In genomic region chr16:79902351-79902750, GRCh38 we compare ENCODE assay signal across 24 cellular contexts.
DNase-seq lines count a peak whose midpoint lies in the region; FAIRE-seq and TF ChIP-seq lines count a peak whose summit lies in the region.
"Had no signal": no experiment of that assay in that cellular context is flagged by ENCODE, and none has a peak within 500 bp of the region (broad histone marks: within the 10 kb centered on the region; RNA-seq: fewer than 3 reads in every experiment).

No MANE protein-coding gene starts in this region.

- FAIRE-seq in astrocyte (lab: Jason Lieb, UNC) = no peak
- FAIRE-seq: A549, GM19239, H1 had no signal

- H3K4me3 ChIP-seq in astrocyte (ENCODE audit: insufficient read depth, low read depth, low read length) = no peak overlapping the region
- H3K4me3 ChIP-seq: A549, BLaER1 had no signal

- H3K9me3 Mint-ChIP-seq in astrocyte (ENCODE audit: unreplicated experiment) = no peaks in the 10 kb centered on the region
- no peaks in the 10 kb centered on the region for H3K9me3 Mint-ChIP-seq in activated CD4-positive, alpha-beta T cell treated with anti-CD3 and anti-CD28 coated beads, Interleukin-2, amount 10 ng/mL, durations not matched to agents 7 days and 5 days

- H3K4me3 Mint-ChIP-seq in astrocyte (ENCODE audit: unreplicated experiment) = no peak overlapping the region
- no peak overlapping the region for H3K4me3 Mint-ChIP-seq in activated CD4-positive, alpha-beta T cell treated with anti-CD3 and anti-CD28 coated beads, Interleukin-2, amount 10 ng/mL, durations not matched to agents 7 days and 5 days
- H3K4me3 Mint-ChIP-seq: CD4-positive, alpha-beta memory T cell had no signal

- no peak overlapping the region for H2AFZ ChIP-seq in astrocyte (ENCODE audit: low read depth, low read length)

- H3K36me3 ChIP-seq in astrocyte (ENCODE audit: insufficient read depth, low read length) = no peaks in the 10 kb centered on the region
- H3K36me3 ChIP-seq: BLaER1 had no signal

- no peak overlapping the region for H3K27ac ChIP-seq in astrocyte (ENCODE audit: low read depth, low read length)
- H3K27ac ChIP-seq: A549, BLaER1, HL-60 had no signal

- DNase-seq in HT1080 (ENCODE audit: low read depth) = peak; percentile 28
- DNase-seq in astrocyte (ENCODE audit: low read depth) = peak; percentile 25
- DNase-seq in glomerular visceral epithelial cell (ENCODE audit: extremely low spot score) = peak; percentile 24
- no peak for DNase-seq in activated CD4-positive, alpha-beta T cell treated with anti-CD3 and anti-CD28 coated beads, Interleukin-2, amount 10 ng/mL, durations not matched to agents 7 days and 5 days
- no peak for DNase-seq in NCI-H187 treated with DMSO at 0.1 percent for 48 hours (lab: John Stamatoyannopoulos, UW)
- DNase-seq in NCI-H187 (lab: John Stamatoyannopoulos, UW) = no peak
- DNase-seq in iPS-NIHi11 (ENCODE audit: low spot score) = no peak
- DNase-seq: Calu3; CD4-positive, alpha-beta memory T cell; DMS153; GF-D8; KBM-7; NCI-H1105; NCI-H146; NCI-H2081; NCI-H2171; NCI-H524 treated with DMSO at 0.1 percent for 48 hours; NCI-H82; OCI-M1 had no signal

- CTCF ChIA-PET in activated CD4-positive, alpha-beta T cell treated with anti-CD3 and anti-CD28 coated beads, Interleukin-2, amount 10 ng/mL, durations not matched to agents 7 days and 5 days (lab: Charles Lee) = no interaction called here

- no peaks in the 10 kb centered on the region for H3K79me2 ChIP-seq in astrocyte (ENCODE audit: insufficient read depth, low read length)

- H4K20me1 ChIP-seq in astrocyte (ENCODE audit: insufficient read depth, low read length) = no peaks in the 10 kb centered on the region
- H4K20me1 ChIP-seq: BLaER1 had no signal

- POLR2A ChIA-PET in activated CD4-positive, alpha-beta T cell treated with anti-CD3 and anti-CD28 coated beads, Interleukin-2, amount 10 ng/mL, durations not matched to agents 7 days and 5 days (lab: Charles Lee) = no interaction called here

- H3K4me1 Mint-ChIP-seq in astrocyte (ENCODE audit: low read depth, unreplicated experiment) = peaks cover 29% of the 10 kb centered on the region
- no peaks in the 10 kb centered on the region for H3K4me1 Mint-ChIP-seq in activated CD4-positive, alpha-beta T cell treated with anti-CD3 and anti-CD28 coated beads, Interleukin-2, amount 10 ng/mL, durations not matched to agents 7 days and 5 days
- H3K4me1 Mint-ChIP-seq: CD4-positive, alpha-beta memory T cell had no signal

- H3K4me1 ChIP-seq in astrocyte (ENCODE audit: insufficient read depth, low read length) = peaks cover 10% of the 10 kb centered on the region
- H3K4me1 ChIP-seq: BLaER1 had no signal

- H3K9ac ChIP-seq in astrocyte (ENCODE audit: low read length) = no peak overlapping the region
- H3K9ac ChIP-seq: BLaER1 had no signal

- no peaks in the 10 kb centered on the region for H3K27me3 Mint-ChIP-seq in astrocyte (ENCODE audit: low read depth, unreplicated experiment)
- H3K27me3 Mint-ChIP-seq in activated CD4-positive, alpha-beta T cell treated with anti-CD3 and anti-CD28 coated beads, Interleukin-2, amount 10 ng/mL, durations not matched to agents 7 days and 5 days = no peaks in the 10 kb centered on the region

- no peaks in the 10 kb centered on the region for H3K36me3 Mint-ChIP-seq in astrocyte (ENCODE audit: low read depth, unreplicated experiment)
- H3K36me3 Mint-ChIP-seq in activated CD4-positive, alpha-beta T cell treated with anti-CD3 and anti-CD28 coated beads, Interleukin-2, amount 10 ng/mL, durations not matched to agents 7 days and 5 days (ENCODE audit: low read depth) = no peaks in the 10 kb centered on the region
- H3K36me3 Mint-ChIP-seq: CD4-positive, alpha-beta memory T cell had no signal

- H3K27ac Mint-ChIP-seq in astrocyte (ENCODE audit: unreplicated experiment) = no peak overlapping the region
- H3K27ac Mint-ChIP-seq in activated CD4-positive, alpha-beta T cell treated with anti-CD3 and anti-CD28 coated beads, Interleukin-2, amount 10 ng/mL, durations not matched to agents 7 days and 5 days = no peak overlapping the region
- H3K27ac Mint-ChIP-seq: CD4-positive, alpha-beta memory T cell had no signal

- H3K4me2 ChIP-seq in astrocyte (ENCODE audit: low read length) = peak overlapping the region; percentile 30
- H3K4me2 ChIP-seq: A549, BLaER1 had no signal

- TF ChIP-seq CTCF in astrocyte (IDR thresholded peaks at IDR 0.05; ENCODE audit: insufficient read depth, low read depth, low read length) = no peak

- no peaks in the 10 kb centered on the region for H3K27me3 ChIP-seq in astrocyte (ENCODE audit: insufficient read depth, low read length)
- H3K27me3 ChIP-seq: BLaER1 had no signal

- H3K9me3 ChIP-seq in astrocyte (ENCODE audit: insufficient read depth, low read depth, low read length) = no peaks in the 10 kb centered on the region
- H3K9me3 ChIP-seq: A549, BLaER1 had no signal

Comparison
In these comparisons a context has a peak if more than half of its experiments do, and no peak if none do; other contexts are left out.
1. DNase-seq: peak in HT1080 (single experiment), astrocyte (single experiment) and glomerular visceral epithelial cell (single experiment); none in activated CD4-positive, alpha-beta T cell treated with anti-CD3 and anti-CD28 coated beads, Interleukin-2, amount 10 ng/mL, durations not matched to agents 7 days and 5 days (single experiment), NCI-H187 treated with DMSO at 0.1 percent for 48 hours (single experiment), NCI-H187 (0 of 2) and iPS-NIHi11 (single experiment).